21 cellular contexts compared by ENCODE assay signal in genomic region chr22:17647996-17648395, GRCh38. TPM values are rescaled to one million over a fixed set of nuclear protein-coding genes. Genes with fewer than 3 reads are reported as not detected.
A peak's percentile ranks its signal among the peaks of the same experiment; 100 is the strongest.
DNase-seq lines count a peak whose midpoint lies in the region; ATAC-seq lines count a peak whose summit lies in the region.
"Had no signal": no experiment of that assay in that cellular context is flagged by ENCODE, and none has a peak within 500 bp of the region (broad histone marks: within the 10 kb centered on the region; RNA-seq: fewer than 3 reads in every experiment).

No MANE protein-coding gene starts in this region.

- H3K9me3 Mint-ChIP-seq in dendritic cell treated with granulocyte-macrophage colony-stimulating factor and Interleukin-4, amounts not matched to agents 40 ng/mL and 50 ng/mL, for 4 days: no peaks in the 10 kb centered on the region
- H3K9me3 Mint-ChIP-seq: activated CD4-positive, alpha-beta T cell treated with anti-CD3 and anti-CD28 coated beads, Interleukin-2, amount 10 ng/mL, durations not matched to agents 7 days and 5 days; T-helper 2 cell treated with Interferon-gamma antibody and Interleukin-4, amounts not matched to agents 5 μg/mL and 100 μg/mL, for 36 hours had no signal

- H3K9me3 ChIP-seq in SJCRH30 (replicated peaks): no peaks in the 10 kb centered on the region
- H3K9me3 ChIP-seq: SJSA1 had no signal

- H3K4me3 ChIP-seq in SJCRH30: no peak overlapping the region
- H3K4me3 ChIP-seq: SJSA1 had no signal

- no peak overlapping the region for H3K4me3 Mint-ChIP-seq in dendritic cell treated with granulocyte-macrophage colony-stimulating factor and Interleukin-4, amounts not matched to agents 40 ng/mL and 50 ng/mL, for 4 days
- H3K4me3 Mint-ChIP-seq: activated CD4-positive, alpha-beta T cell treated with anti-CD3 and anti-CD28 coated beads, Interleukin-2, amount 10 ng/mL, durations not matched to agents 7 days and 5 days; T-helper 2 cell treated with Interferon-gamma antibody and Interleukin-4, amounts not matched to agents 5 μg/mL and 100 μg/mL, for 36 hours had no signal

- H3K27me3 Mint-ChIP-seq in dendritic cell treated with granulocyte-macrophage colony-stimulating factor and Interleukin-4, amounts not matched to agents 40 ng/mL and 50 ng/mL, for 4 days: no peaks in the 10 kb centered on the region
- H3K27me3 Mint-ChIP-seq: activated CD4-positive, alpha-beta T cell treated with anti-CD3 and anti-CD28 coated beads, Interleukin-2, amount 10 ng/mL, durations not matched to agents 7 days and 5 days had no signal

- no peaks in the 10 kb centered on the region for H3K4me1 ChIP-seq in SJCRH30
- H3K4me1 ChIP-seq: SJSA1 had no signal

- DNase-seq in SIG-M5 treated with dmso at 0.1 percent for 504 hours (lab: John Stamatoyannopoulos, UW; ENCODE audit: unreplicated experiment) (peak; percentile 60), SIG-M5 (lab: John Stamatoyannopoulos, UW) (no peak), OCI-M1 (lab: John Stamatoyannopoulos, UW) (peak; percentile 26), SJCRH30 (no peak)
- DNase-seq: 8988T; activated CD4-positive, alpha-beta T cell treated with anti-CD3 and anti-CD28 coated beads, Interleukin-2, amount 10 ng/mL, durations not matched to agents 7 days and 5 days; activated naive CD4-positive, alpha-beta T cell treated with anti-CD3 and anti-CD28 coated beads, Interleukin-2, amount 50 U/mL, for 16 hours; aorta; DMS53; NCI-H1092; NCI-H187 treated with DMSO at 0.1 percent for 48 hours; NCI-H345; NCI-H774; trophoblast cell had no signal

- no peak overlapping the region for H3K27ac ChIP-seq in SJCRH30
- H3K27ac ChIP-seq: SJSA1 had no signal

- peaks cover 21% of the 10 kb centered on the region for H3K36me3 Mint-ChIP-seq in dendritic cell treated with granulocyte-macrophage colony-stimulating factor and Interleukin-4, amounts not matched to agents 40 ng/mL and 50 ng/mL, for 4 days (ENCODE audit: low read depth)

- peaks cover 26% of the 10 kb centered on the region for H3K36me3 ChIP-seq in SJCRH30

- peaks cover 17% of the 10 kb centered on the region for H3K4me1 Mint-ChIP-seq in dendritic cell treated with granulocyte-macrophage colony-stimulating factor and Interleukin-4, amounts not matched to agents 40 ng/mL and 50 ng/mL, for 4 days (ENCODE audit: low read depth)

- no peaks in the 10 kb centered on the region for H3K27me3 ChIP-seq in SJCRH30
- H3K27me3 ChIP-seq: SJSA1 had no signal

- no peak for ATAC-seq in GM19463 (IDR thresholded peaks at IDR 0.05; ENCODE audit: unreplicated experiment)
- no peak for ATAC-seq in HG02981 (IDR thresholded peaks at IDR 0.05; ENCODE audit: unreplicated experiment)
- ATAC-seq in HG03045 (IDR thresholded peaks at IDR 0.05; ENCODE audit: unreplicated experiment): no peak
- ATAC-seq: Panc1 had no signal

- intact Hi-C loops in dendritic cell treated with granulocyte-macrophage colony-stimulating factor and Interleukin-4, amounts not matched to agents 40 ng/mL and 50 ng/mL, for 4 days (cut with micrococcal nuclease): no loop called here

- peak overlapping the region; percentile 50 for H3K27ac Mint-ChIP-seq in dendritic cell treated with granulocyte-macrophage colony-stimulating factor and Interleukin-4, amounts not matched to agents 40 ng/mL and 50 ng/mL, for 4 days
- H3K27ac Mint-ChIP-seq: activated CD4-positive, alpha-beta T cell treated with anti-CD3 and anti-CD28 coated beads, Interleukin-2, amount 10 ng/mL, durations not matched to agents 7 days and 5 days; T-helper 2 cell treated with Interferon-gamma antibody and Interleukin-4, amounts not matched to agents 5 μg/mL and 100 μg/mL, for 36 hours had no signal

RNA-seq across cellular contexts. Expression of gene BCL2L13, which starts 9.4 kb away (rescaled TPM):
- 47.9 and 52.4 TPM in 2 replicates for total RNA-seq in SJCRH30 (2014; rRNA removed; shearing (Covaris generic))

RNA-seq across cellular contexts. Expression of gene ATP6V1E1, which starts 19.4 kb away (rescaled TPM):
- total RNA-seq in SJCRH30 (2014; rRNA removed; shearing (Covaris generic)): 88.5 and 92.0 TPM in 2 replicates

Comparison
In these comparisons a context has a peak if more than half of its experiments do, and no peak if none do; other contexts are left out.
1. DNase-seq: peak in SIG-M5 treated with dmso at 0.1 percent for 504 hours (single experiment) and OCI-M1 (single experiment); none in SIG-M5 (single experiment) and SJCRH30 (0 of 2).